Comparison of ENCODE assay signal across 8 cellular contexts in the genomic region with DNA sequence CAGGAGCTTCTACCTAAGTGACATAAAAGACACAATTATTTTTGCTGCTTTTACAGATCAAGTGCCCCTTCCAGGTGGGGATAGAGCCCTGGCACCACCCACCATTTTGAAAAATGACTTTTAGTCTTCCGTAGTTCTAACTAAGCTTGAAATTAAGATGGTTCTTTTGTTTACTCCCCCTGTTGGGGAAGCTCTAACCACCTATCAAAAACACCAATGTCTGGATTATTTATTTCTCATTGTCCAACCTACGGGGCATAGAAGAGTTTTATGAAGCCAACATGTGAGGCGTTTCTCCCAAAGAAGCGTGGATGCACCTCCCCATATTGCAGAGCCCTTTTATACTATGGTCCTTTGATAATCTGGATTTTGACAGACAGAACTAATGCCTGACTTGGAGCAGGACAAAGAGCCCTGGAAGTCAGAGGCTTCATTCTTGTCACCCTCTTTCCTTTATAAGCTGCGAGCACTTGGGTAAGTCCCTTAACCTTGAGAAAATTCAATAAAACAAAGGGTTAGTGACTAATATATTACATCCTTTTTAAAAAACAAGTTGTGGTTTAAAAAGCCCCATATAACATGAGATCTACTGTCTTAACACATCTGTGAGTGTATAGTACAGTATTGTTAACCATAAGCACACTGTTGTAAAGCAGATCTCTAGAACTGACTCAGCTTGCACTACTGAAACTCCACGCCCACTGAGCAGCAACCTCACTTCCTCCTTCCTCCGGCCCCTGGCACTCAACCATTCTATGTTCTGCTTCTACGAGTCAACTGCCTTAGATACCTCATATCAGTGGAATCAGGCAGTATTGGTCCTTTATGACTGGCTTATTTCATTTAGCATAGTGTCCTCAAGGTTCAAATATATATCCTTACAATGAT.
A peak's percentile ranks its signal among the peaks of the same experiment; 100 is the strongest.
DNase-seq lines count a peak whose midpoint lies in the region; ATAC-seq and TF ChIP-seq lines count a peak whose summit lies in the region.

No MANE protein-coding gene starts in this region.

- CTCF ChIA-PET in activated CD8-positive, alpha-beta T cell treated with anti-CD3 and anti-CD28 coated beads for 36 hours (lab: Charles Lee) = interaction anchor here (1.0 to 4.3 kb wide), 10 partner anchors 12 to 345 kb away, joined by 3 to 24 read pairs (median 4); a partner anchor contains a TSS

- no peak for TF ChIP-seq CTCF in activated CD8-positive, alpha-beta T cell treated with anti-CD3 and anti-CD28 coated beads for 36 hours (IDR thresholded peaks at IDR 0.05)
- TF ChIP-seq CTCF in foreskin fibroblast (IDR thresholded peaks at IDR 0.05; ENCODE audit: low read depth, low read length) = no peak

- ATAC-seq in GM21737 (IDR thresholded peaks at IDR 0.05; ENCODE audit: unreplicated experiment) = peak; percentile 98
- peak; percentile 86 for ATAC-seq in activated CD8-positive, alpha-beta T cell treated with anti-CD3 and anti-CD28 coated beads for 36 hours

- no peak overlapping the region for H3K4me3 Mint-ChIP-seq in activated CD8-positive, alpha-beta T cell treated with anti-CD3 and anti-CD28 coated beads for 36 hours

- H3K36me3 Mint-ChIP-seq in activated CD8-positive, alpha-beta T cell treated with anti-CD3 and anti-CD28 coated beads for 36 hours (ENCODE audit: low read depth) = peaks cover 2% of the 10 kb centered on the region

- no peak overlapping the region for H3K4me3 ChIP-seq in foreskin fibroblast (ENCODE audit: low read depth in 1 of 2, low read length in 2 of 2)

- peaks cover 60% of the 10 kb centered on the region for H3K4me1 Mint-ChIP-seq in activated CD8-positive, alpha-beta T cell treated with anti-CD3 and anti-CD28 coated beads for 36 hours (ENCODE audit: low read depth)

- H3K27me3 Mint-ChIP-seq in activated CD8-positive, alpha-beta T cell treated with anti-CD3 and anti-CD28 coated beads for 36 hours = no peaks in the 10 kb centered on the region

- peak; percentile 20 for DNase-seq in GF-D8 (lab: John Stamatoyannopoulos, UW)
- peak; percentile 56 for DNase-seq in LoVo (ENCODE audit: low spot score)
- DNase-seq in activated CD8-positive, alpha-beta T cell treated with anti-CD3 and anti-CD28 coated beads for 36 hours = peak; percentile 97
- DNase-seq in foreskin fibroblast = peak; percentile 84 to 89
- DNase-seq in stimulated activated CD8-positive, alpha-beta memory T cell treated with anti-CD3 and anti-CD28 coated beads, Interleukin-4, amount 100 ng/mL, for 24 hours (ENCODE audit: low read depth) = peak; percentile 75
- DNase-seq in posterior vena cava (ENCODE audit: low spot score) = no peak
- DNase-seq in NCI-H345 (lab: John Stamatoyannopoulos, UW) = no peak

- peak overlapping the region; percentile 84 for H3K27ac Mint-ChIP-seq in activated CD8-positive, alpha-beta T cell treated with anti-CD3 and anti-CD28 coated beads for 36 hours

- no peaks in the 10 kb centered on the region for H3K9me3 Mint-ChIP-seq in activated CD8-positive, alpha-beta T cell treated with anti-CD3 and anti-CD28 coated beads for 36 hours

- intact Hi-C loops in activated CD8-positive, alpha-beta T cell treated with anti-CD3 and anti-CD28 coated beads for 36 hours (cut with micrococcal nuclease) = loop anchor here (1.0 to 5.0 kb wide), 5 partner anchors 40 to 538 kb away; no protein-coding TSS in a partner anchor
- intact Hi-C loops in posterior vena cava (cut with DNase I) = no loop called here

- POLR2A ChIA-PET in activated CD8-positive, alpha-beta T cell treated with anti-CD3 and anti-CD28 coated beads for 36 hours (lab: Charles Lee) = interaction anchor here (1.0 to 1.7 kb wide), 3 partner anchors 116 to 303 kb away, joined by 3 to 6 read pairs (median 3); a partner anchor contains a TSS

Comparison
In these comparisons a context has a peak if more than half of its experiments do, and no peak if none do; other contexts are left out.
1. DNase-seq: peak in GF-D8 (single experiment), LoVo (single experiment), activated CD8-positive, alpha-beta T cell treated with anti-CD3 and anti-CD28 coated beads for 36 hours (single experiment), foreskin fibroblast (2 of 2) and stimulated activated CD8-positive, alpha-beta memory T cell treated with anti-CD3 and anti-CD28 coated beads, Interleukin-4, amount 100 ng/mL, for 24 hours (single experiment); none in posterior vena cava (single experiment) and NCI-H345 (single experiment).